ENCODE assay signal across 1 cellular context in the genomic region with DNA sequence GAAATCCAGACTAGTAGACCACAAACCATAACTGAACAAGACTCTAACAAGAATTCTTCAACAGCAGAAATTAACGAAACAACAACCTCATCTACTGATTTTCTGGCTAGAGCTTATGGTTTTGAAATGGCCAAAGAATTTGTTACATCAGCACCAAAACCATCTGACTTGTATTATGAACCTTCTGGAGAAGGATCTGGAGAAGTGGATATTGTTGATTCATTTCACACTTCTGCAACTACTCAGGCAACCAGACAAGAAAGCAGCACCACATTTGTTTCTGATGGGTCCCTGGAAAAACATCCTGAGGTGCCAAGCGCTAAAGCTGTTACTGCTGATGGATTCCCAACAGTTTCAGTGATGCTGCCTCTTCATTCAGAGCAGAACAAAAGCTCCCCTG.
TF ChIP-seq lines count a peak whose summit lies in the region.

No MANE protein-coding gene starts in this region.

TF ChIP-seq in K562, 482 proteins besides CTCF, POLR2A, EP300 and RAD21 (continued from another document):
- TF ChIP-seq, protein P1, sequence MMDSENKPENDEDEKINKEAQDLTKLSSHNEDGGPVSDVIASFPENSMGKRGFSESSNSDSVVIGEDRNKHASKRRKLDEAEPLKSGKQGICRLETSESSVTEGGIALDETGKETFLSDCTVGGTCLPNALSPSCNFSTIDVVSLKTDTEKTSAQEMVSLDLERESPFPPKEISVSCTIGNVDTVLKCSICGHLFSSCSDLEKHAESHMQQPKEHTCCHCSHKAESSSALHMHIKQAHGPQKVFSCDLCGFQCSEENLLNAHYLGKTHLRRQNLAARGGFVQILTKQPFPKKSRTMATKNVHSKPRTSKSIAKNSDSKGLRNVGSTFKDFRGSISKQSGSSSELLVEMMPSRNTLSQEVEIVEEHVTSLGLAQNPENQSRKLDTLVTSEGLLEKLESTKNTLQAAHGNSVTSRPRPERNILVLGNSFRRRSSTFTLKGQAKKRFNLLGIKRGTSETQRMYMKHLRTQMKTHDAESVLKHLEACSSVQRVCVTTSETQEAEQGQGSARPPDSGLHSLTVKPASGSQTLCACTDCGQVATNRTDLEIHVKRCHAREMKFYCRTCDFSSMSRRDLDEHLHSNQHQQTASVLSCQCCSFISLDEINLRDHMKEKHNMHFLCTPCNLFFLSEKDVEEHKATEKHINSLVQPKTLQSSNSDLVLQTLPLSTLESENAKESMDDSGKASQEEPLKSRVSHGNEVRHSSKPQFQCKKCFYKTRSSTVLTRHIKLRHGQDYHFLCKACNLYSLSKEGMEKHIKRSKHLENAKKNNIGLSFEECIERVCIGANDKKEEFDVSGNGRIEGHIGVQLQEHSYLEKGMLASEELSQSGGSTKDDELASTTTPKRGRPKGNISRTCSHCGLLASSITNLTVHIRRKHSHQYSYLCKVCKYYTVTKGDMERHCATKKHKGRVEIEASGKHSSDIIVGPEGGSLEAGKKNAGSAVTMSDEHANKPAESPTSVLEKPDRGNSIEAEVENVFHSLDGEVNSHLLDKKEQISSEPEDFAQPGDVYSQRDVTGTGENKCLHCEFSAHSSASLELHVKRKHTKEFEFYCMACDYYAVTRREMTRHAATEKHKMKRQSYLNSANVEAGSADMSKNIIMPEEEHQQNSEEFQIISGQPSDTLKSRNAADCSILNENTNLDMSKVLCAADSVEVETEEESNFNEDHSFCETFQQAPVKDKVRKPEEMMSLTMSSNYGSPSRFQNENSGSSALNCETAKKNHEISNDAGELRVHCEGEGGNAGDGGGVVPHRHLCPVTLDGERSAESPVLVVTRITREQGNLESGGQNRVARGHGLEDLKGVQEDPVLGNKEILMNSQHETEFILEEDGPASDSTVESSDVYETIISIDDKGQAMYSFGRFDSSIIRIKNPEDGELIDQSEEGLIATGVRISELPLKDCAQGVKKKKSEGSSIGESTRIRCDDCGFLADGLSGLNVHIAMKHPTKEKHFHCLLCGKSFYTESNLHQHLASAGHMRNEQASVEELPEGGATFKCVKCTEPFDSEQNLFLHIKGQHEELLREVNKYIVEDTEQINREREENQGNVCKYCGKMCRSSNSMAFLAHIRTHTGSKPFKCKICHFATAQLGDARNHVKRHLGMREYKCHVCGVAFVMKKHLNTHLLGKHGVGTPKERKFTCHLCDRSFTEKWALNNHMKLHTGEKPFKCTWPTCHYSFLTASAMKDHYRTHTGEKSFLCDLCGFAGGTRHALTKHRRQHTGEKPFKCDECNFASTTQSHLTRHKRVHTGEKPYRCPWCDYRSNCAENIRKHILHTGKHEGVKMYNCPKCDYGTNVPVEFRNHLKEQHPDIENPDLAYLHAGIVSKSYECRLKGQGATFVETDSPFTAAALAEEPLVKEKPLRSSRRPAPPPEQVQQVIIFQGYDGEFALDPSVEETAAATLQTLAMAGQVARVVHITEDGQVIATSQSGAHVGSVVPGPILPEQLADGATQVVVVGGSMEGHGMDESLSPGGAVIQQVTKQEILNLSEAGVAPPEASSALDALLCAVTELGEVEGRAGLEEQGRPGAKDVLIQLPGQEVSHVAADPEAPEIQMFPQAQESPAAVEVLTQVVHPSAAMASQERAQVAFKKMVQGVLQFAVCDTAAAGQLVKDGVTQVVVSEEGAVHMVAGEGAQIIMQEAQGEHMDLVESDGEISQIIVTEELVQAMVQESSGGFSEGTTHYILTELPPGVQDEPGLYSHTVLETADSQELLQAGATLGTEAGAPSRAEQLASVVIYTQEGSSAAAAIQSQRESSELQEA (IDR thresholded peaks at IDR 0.05; ENCODE audit: low read depth) = no peak
- TF ChIP-seq SMARCA5 (IDR thresholded peaks at IDR 0.05) (no peak), TAF7 (tag; IDR thresholded peaks at IDR 0.05) (no peak), SLC30A9 (CRISPR knock-in tag; IDR thresholded peaks at IDR 0.05) (no peak), ZNF717 (CRISPR knock-in tag; IDR thresholded peaks at IDR 0.05) (no peak)
